In the genomic region with DNA sequence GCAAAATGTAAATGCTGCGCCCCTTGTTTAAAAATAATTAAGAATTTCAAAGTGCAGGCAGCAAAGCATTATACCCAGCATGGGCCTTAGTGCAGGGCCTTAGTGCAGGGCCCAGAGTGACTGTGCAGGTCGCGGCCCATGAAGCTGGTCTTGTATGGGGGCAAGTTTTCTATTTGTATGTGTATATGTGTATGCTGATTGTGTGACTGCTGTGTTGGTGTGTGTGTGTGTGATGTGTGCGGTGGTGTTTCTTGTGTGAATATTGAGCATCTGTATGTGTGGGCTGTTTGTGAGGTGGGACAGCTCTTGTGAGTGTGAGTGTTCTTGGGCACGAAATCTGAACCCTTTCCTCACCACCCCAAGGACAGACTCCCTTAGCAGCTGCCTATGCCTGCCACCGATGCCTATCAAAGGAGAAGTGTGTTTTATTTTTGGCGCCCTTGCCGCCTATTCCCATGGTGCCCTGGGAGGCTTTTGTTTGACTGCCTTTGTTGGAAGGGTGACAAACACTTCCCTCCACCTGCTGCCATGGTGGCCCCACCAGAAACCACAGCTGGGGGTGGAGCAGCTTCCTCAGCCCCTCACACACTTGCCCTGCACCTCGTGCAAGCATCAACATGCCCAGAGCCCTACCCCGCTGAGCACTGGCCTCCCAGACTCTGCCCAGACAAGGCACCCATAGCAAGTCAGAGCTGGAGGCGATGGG, we compare ENCODE assay signal across 8 cellular contexts. TPM values are rescaled to one million over a fixed set of nuclear protein-coding genes. Genes with fewer than 3 reads are reported as not detected.
DNase-seq lines count a peak whose midpoint lies in the region; ATAC-seq and TF ChIP-seq lines count a peak whose summit lies in the region.

No MANE protein-coding gene starts in this region.

- no peak for TF ChIP-seq CTCF in brain microvascular endothelial cell (IDR thresholded peaks at IDR 0.05; ENCODE audit: low read depth, low read length, missing control alignments)

- H3K36me3 ChIP-seq in esophagus (ENCODE audit: control insufficient read depth in 2 of 2, insufficient read depth in 2 of 2, low read length in 1 of 2): no peaks in the 10 kb centered on the region
- no peaks in the 10 kb centered on the region for H3K36me3 ChIP-seq in brain microvascular endothelial cell (replicated peaks)

- H3K4me3 ChIP-seq in esophagus (ENCODE audit: low read depth in 1 of 2, low read length in 2 of 2): no peak overlapping the region
- no peak overlapping the region for H3K4me3 ChIP-seq in brain microvascular endothelial cell (ENCODE audit: low read depth, low read length)

- H3K27ac Mint-ChIP-seq in stimulated activated memory B cell treated with anti-CD40 and anti-IgM and Interleukin-4, amounts not matched to agents 10 μg/mL and 1 μg/mL and 100 μg/mL, for 72 hours: peak overlapping the region; percentile 89

- in situ Hi-C loops in brain microvascular endothelial cell (cut with HindIII; ENCODE audit: low pct_ligation_motif_present, low sequenced_read_pairs): loop anchor here (25.0 kb wide), 2 partner anchors 135 to 235 kb away; partner anchors contain the start of genes RARA and TOP2A

- H3K4me1 ChIP-seq in esophagus (ENCODE audit: control insufficient read depth in 2 of 2, insufficient read depth in 2 of 2, low read length in 1 of 2): peaks cover 12 to 30% of the 10 kb centered on the region in 2 donors

- H3K27ac ChIP-seq in esophagus (ENCODE audit: low read depth in 2 of 2, low read length in 1 of 2): peak overlapping the region; percentile 71 to 87
- H3K27ac ChIP-seq in brain microvascular endothelial cell: no peak overlapping the region

- DNase-seq in DMS153 (lab: John Stamatoyannopoulos, UW) (peak; percentile 97), NCI-H187 (lab: John Stamatoyannopoulos, UW) (peak; percentile 90 to 94), brain microvascular endothelial cell (no peak), NCI-H1048 (lab: John Stamatoyannopoulos, UW) (no peak), A172 (ENCODE audit: low spot score) (no peak)
- peak; percentile 56 to 61 for DNase-seq in activated CD4-positive, alpha-beta T cell treated with anti-CD3 and anti-CD28 coated beads for 4 hours

- H3K27me3 Mint-ChIP-seq in stimulated activated memory B cell treated with anti-CD40 and anti-IgM and Interleukin-4, amounts not matched to agents 10 μg/mL and 1 μg/mL and 100 μg/mL, for 72 hours: no peaks in the 10 kb centered on the region

- peaks cover 73% of the 10 kb centered on the region for H3K4me1 Mint-ChIP-seq in stimulated activated memory B cell treated with anti-CD40 and anti-IgM and Interleukin-4, amounts not matched to agents 10 μg/mL and 1 μg/mL and 100 μg/mL, for 72 hours

- H3K36me3 Mint-ChIP-seq in stimulated activated memory B cell treated with anti-CD40 and anti-IgM and Interleukin-4, amounts not matched to agents 10 μg/mL and 1 μg/mL and 100 μg/mL, for 72 hours: peaks cover 2% of the 10 kb centered on the region

- H3K9me3 Mint-ChIP-seq in stimulated activated memory B cell treated with anti-CD40 and anti-IgM and Interleukin-4, amounts not matched to agents 10 μg/mL and 1 μg/mL and 100 μg/mL, for 72 hours: no peaks in the 10 kb centered on the region

- peak overlapping the region; percentile 4 for H3K4me3 Mint-ChIP-seq in stimulated activated memory B cell treated with anti-CD40 and anti-IgM and Interleukin-4, amounts not matched to agents 10 μg/mL and 1 μg/mL and 100 μg/mL, for 72 hours

- ATAC-seq in stimulated activated memory B cell treated with anti-CD40 and anti-IgM and Interleukin-4, amounts not matched to agents 10 μg/mL and 1 μg/mL and 100 μg/mL, for 72 hours: peak; percentile 70

- H3K9me3 ChIP-seq in esophagus (ENCODE audit: control insufficient read depth in 2 of 2, insufficient read depth in 1 of 2, low read depth in 1 of 2, low read length in 1 of 2): no peaks in the 10 kb centered on the region

- no peaks in the 10 kb centered on the region for H3K27me3 ChIP-seq in esophagus (ENCODE audit: control insufficient read depth in 1 of 2, insufficient read depth in 2 of 2, low read length in 2 of 2)
- no peaks in the 10 kb centered on the region for H3K27me3 ChIP-seq in brain microvascular endothelial cell (replicated peaks)

- 47 to 52% methylated on average over 11 of the region's 11 CpGs for WGBS in esophagus, 2 donors

RNA-seq across cellular contexts. Expression of gene CCR7, which starts 18.0 kb away (rescaled TPM):
- under 1 TPM; 0.16 to 0.54 TPM for polyA plus RNA-seq in esophagus
- total RNA-seq in A172 (2014; rRNA removed; shearing (Covaris generic)): not detected in 2 replicates

RNA-seq across cellular contexts. Expression of gene TNS4, which starts 45.8 kb away (rescaled TPM):
- polyA plus RNA-seq in esophagus: 10 to 100 TPM; 25.4 to 74.8 TPM
- 0.02 and 0.14 TPM in 2 replicates for total RNA-seq in A172 (2014; rRNA removed; shearing (Covaris generic))

Comparison
In these comparisons a context has a peak if more than half of its experiments do, and no peak if none do; other contexts are left out.
1. DNase-seq: peak in DMS153 (single experiment), NCI-H187 (2 of 2) and activated CD4-positive, alpha-beta T cell treated with anti-CD3 and anti-CD28 coated beads for 4 hours (2 of 2); none in brain microvascular endothelial cell (single experiment), NCI-H1048 (single experiment) and A172 (single experiment).